Comparison of ENCODE assay signal across 10 cellular contexts in genomic region chr17:73210002-73210678, GRCh38. TPM values are rescaled to one million over a fixed set of nuclear protein-coding genes. Genes with fewer than 3 reads are reported as not detected.
DNase-seq lines count a peak whose midpoint lies in the region; ATAC-seq and TF ChIP-seq lines count a peak whose summit lies in the region.
"Had no signal": no experiment of that assay in that cellular context is flagged by ENCODE, and none has a peak within 500 bp of the region (broad histone marks: within the 10 kb centered on the region; RNA-seq: fewer than 3 reads in every experiment).

No MANE protein-coding gene starts in this region.

- DNase-seq in BJ (ENCODE audit: low read depth) (no peak), hepatic stellate cell (ENCODE audit: low spot score) (peak; percentile 75), sciatic nerve (ENCODE audit: low spot score) (no peak), COLO829 (ENCODE audit: low spot score) (no peak), ascending aorta (ENCODE audit: low spot score in 2 of 2) (no peak)
- DNase-seq: activated CD4-positive, CD25-positive, alpha-beta regulatory T cell had no signal

- intact Hi-C loops in sciatic nerve (cut with DNase I) = no loop called here
- intact Hi-C loops in ascending aorta (cut with DNase I) = no loop called here

- H3K27ac ChIP-seq in VCaP (no peak overlapping the region), ascending aorta (no peak overlapping the region)

- CTCF ChIA-PET in BJ (lab: Yijun Ruan, JAX) = interaction anchor here (0.7 to 1.2 kb wide), 4 partner anchors 9 to 19 kb away, joined by 3 read pairs; no protein-coding TSS in a partner anchor

- no peaks in the 10 kb centered on the region for H3K4me1 ChIP-seq in ascending aorta

- no peaks in the 10 kb centered on the region for H3K27me3 ChIP-seq in BJ (ENCODE audit: control insufficient read depth, insufficient read depth, low read length)
- H3K27me3 ChIP-seq in ascending aorta = no peaks in the 10 kb centered on the region

- POLR2A ChIA-PET in BJ (lab: Charles Lee) = no interaction called here

- TF ChIP-seq CTCF in BJ (IDR thresholded peaks at IDR 0.05; ENCODE audit: insufficient read depth, low read depth, low read length) (peak; percentile 45), GM12873 (IDR thresholded peaks at IDR 0.05; ENCODE audit: insufficient read depth, low read depth, low read length, missing control alignments) (peak; percentile 30), VCaP (conservative IDR thresholded peaks at IDR 0.05) (peak; percentile 25; the same call in 1 of the 2 replicates), ascending aorta (IDR thresholded peaks at IDR 0.05) (no peak)

- no peak for ATAC-seq in HG03196 (IDR thresholded peaks at IDR 0.05; ENCODE audit: unreplicated experiment)
- no peak for ATAC-seq in sciatic nerve

- H3K4me3 ChIP-seq in BJ (ENCODE audit: low read depth, low read length) = no peak overlapping the region
- H3K4me3 ChIP-seq in ascending aorta = no peak overlapping the region

- H3K36me3 ChIP-seq in BJ (ENCODE audit: control insufficient read depth, insufficient read depth, low read length) (peaks cover 24% of the 10 kb centered on the region), ascending aorta (peaks cover 45 to 49% of the 10 kb centered on the region in 2 donors)

- H3K9me3 ChIP-seq in ascending aorta = no peaks in the 10 kb centered on the region

RNA-seq across cellular contexts. Expression of gene COG1, which starts 17.3 kb away (rescaled TPM):
- 39.4 and 54.9 TPM in 2 replicates for polyA plus RNA-seq in BJ (2011; rRNA removed)
- 33.1 and 50.7 TPM in 2 replicates for polyA minus RNA-seq in BJ (2011; rRNA and poly(A)+ RNA removed)
- total RNA-seq in sciatic nerve (49.8 TPM), ascending aorta (35.9 TPM)

RNA-seq across cellular contexts. Expression of gene SSTR2, which starts 45.3 kb away (rescaled TPM):
- not detected in 2 replicates for polyA plus RNA-seq in BJ (2011; rRNA removed)
- polyA minus RNA-seq in BJ (2011; rRNA and poly(A)+ RNA removed) = not detected in 2 replicates
- total RNA-seq in sciatic nerve = 1.0 TPM
- 5.4 TPM for total RNA-seq in ascending aorta
- total RNA-seq: lung microvascular endothelial cell had no signal

RNA-seq across cellular contexts. Expression of gene CPSF4L, which starts 51.5 kb away (rescaled TPM):
- 0.13 TPM in 1 of 2 replicates, not detected in the other for polyA plus RNA-seq in BJ (2011; rRNA removed)
- not detected in 2 replicates for polyA minus RNA-seq in BJ (2011; rRNA and poly(A)+ RNA removed)
- total RNA-seq in sciatic nerve (not detected), ascending aorta (not detected)
- total RNA-seq: lung microvascular endothelial cell had no signal

Comparison
In these comparisons a context has a peak if more than half of its experiments do, and no peak if none do; other contexts are left out.
1. CTCF ChIP-seq: peak in BJ (single experiment), GM12873 (single experiment) and VCaP (single experiment); none in ascending aorta (0 of 3).